23 cellular contexts compared by ENCODE assay signal in the genomic region with DNA sequence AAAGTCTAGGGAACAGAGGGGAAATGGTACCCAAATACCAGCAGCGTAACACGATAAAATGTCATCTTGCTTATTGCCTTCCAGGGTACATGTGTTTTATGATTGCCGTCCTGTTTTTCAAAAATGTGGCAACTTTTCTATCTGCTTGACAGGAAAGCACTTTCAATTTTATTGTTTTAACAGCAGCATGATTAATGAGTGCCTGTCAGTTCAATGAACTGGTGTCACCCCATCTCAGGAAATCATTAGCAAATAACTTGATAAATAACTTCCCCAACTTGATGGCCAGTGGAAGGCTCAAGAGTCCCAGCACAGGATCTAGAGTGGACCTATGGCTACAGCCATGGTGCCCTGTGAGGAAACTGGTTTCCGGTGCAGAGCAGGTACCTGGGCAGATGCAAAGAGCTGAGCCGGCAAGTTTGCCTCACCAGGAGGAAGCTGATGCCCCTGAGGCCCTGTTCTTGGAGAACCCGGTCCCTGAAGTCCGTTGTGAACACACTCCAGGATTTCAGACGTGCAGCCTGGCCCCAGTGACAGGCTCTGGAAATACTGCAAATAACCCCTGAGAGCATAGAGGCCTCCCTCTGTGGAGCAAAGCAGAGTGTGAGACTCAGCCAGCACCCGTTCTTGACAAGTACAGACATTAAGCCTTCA.
"Had no signal": no experiment of that assay in that cellular context is flagged by ENCODE, and none has a peak within 500 bp of the region (broad histone marks: within the 10 kb centered on the region; RNA-seq: fewer than 3 reads in every experiment).

No MANE protein-coding gene starts in this region.

- H3K27me3 Mint-ChIP-seq: activated CD4-positive, alpha-beta T cell treated with anti-CD3 and anti-CD28 coated beads, Interleukin-2, amount 10 ng/mL, durations not matched to agents 24 days and 14 days; activated naive CD4-positive, alpha-beta T cell treated with anti-CD3 and anti-CD28 coated beads, Interleukin-2, amount 10 ng/mL, durations not matched to agents 7 days and 5 days; activated naive CD8-positive, alpha-beta T cell treated with anti-CD3 and anti-CD28 coated beads, Interleukin-2, amount 50 U/mL, for 24 hours; brain had no signal

- H3K27ac Mint-ChIP-seq: activated B cell treated with CpG ODN at 0.5 μM for 24 hours; activated CD4-positive, alpha-beta T cell treated with anti-CD3 and anti-CD28 coated beads, Interleukin-2, amount 10 ng/mL, durations not matched to agents 24 days and 14 days; activated naive CD4-positive, alpha-beta T cell treated with anti-CD3 and anti-CD28 coated beads, Interleukin-2, amount 10 ng/mL, durations not matched to agents 7 days and 5 days; activated naive CD8-positive, alpha-beta T cell treated with anti-CD3 and anti-CD28 coated beads, Interleukin-2, amount 50 U/mL, for 24 hours; brain; endodermal cell; natural killer cell had no signal

- H3K4me1 Mint-ChIP-seq: activated B cell treated with CpG ODN at 0.5 μM for 24 hours, brain, endodermal cell, natural killer cell had no signal

- H3K27me3 ChIP-seq: thyroid gland had no signal

- ATAC-seq: activated naive CD8-positive, alpha-beta T cell treated with anti-CD3 and anti-CD28 coated beads, Interleukin-2, amount 50 U/mL, for 24 hours; natural killer cell had no signal

- DNase-seq: activated B cell treated with CpG ODN at 0.5 μM for 24 hours; activated CD4-positive, alpha-beta T cell treated with anti-CD3 and anti-CD28 coated beads, Interleukin-2, amount 10 ng/mL, durations not matched to agents 24 days and 14 days; activated CD8-positive, alpha-beta memory T cell treated with anti-CD3 and anti-CD28 coated beads for 24 hours; activated CD8-positive, alpha-beta memory T cell treated with anti-CD3 and anti-CD28 coated beads, Interleukin-2, amount 50 U/mL, for 48 hours; activated effector memory CD4-positive, alpha-beta T cell treated with Interleukin-2 at 50 U/mL for 16 hours; activated naive CD4-positive, alpha-beta T cell treated with anti-CD3 and anti-CD28 coated beads, Interleukin-2, amount 10 ng/mL, durations not matched to agents 7 days and 5 days; activated naive CD8-positive, alpha-beta T cell treated with anti-CD3 and anti-CD28 coated beads, Interleukin-2, amount 50 U/mL, for 24 hours; activated T-cell treated with anti-CD3 and anti-CD28 coated beads, Interleukin-2, amount 50 U/mL, for 48 hours; anterior cingulate cortex; caudate nucleus; endodermal cell; foreskin fibroblast; kidney; left ventricle myocardium inferior; mammary epithelial cell; natural killer cell; stimulated activated CD4-positive, alpha-beta T cell treated with anti-CD3 and anti-CD28 coated beads, Interleukin-12 subunit alpha, Interleukin-12 subunit beta, amount 100 ng/mL, for 4 hours; stimulated activated CD4-positive, alpha-beta T cell treated with anti-CD3 and anti-CD28 coated beads, Interleukin-1b, Interleukin-23, amount 100 ng/mL, for 48 hours; stimulated activated CD8-positive, alpha-beta memory T cell treated with anti-CD3 and anti-CD28 coated beads, Interleukin-4, amount 100 ng/mL, for 48 hours; stimulated activated naive CD4-positive, alpha-beta T cell; thyroid gland had no signal

- H3K4me1 ChIP-seq: left ventricle myocardium inferior, thyroid gland had no signal

- H3K36me3 ChIP-seq: left ventricle myocardium inferior, thyroid gland had no signal

- H3K36me3 Mint-ChIP-seq: activated naive CD4-positive, alpha-beta T cell treated with anti-CD3 and anti-CD28 coated beads, Interleukin-2, amount 10 ng/mL, durations not matched to agents 7 days and 5 days; brain; natural killer cell had no signal

- H3K4me3 Mint-ChIP-seq: activated B cell treated with CpG ODN at 0.5 μM for 24 hours; activated CD4-positive, alpha-beta T cell treated with anti-CD3 and anti-CD28 coated beads, Interleukin-2, amount 10 ng/mL, durations not matched to agents 24 days and 14 days; activated naive CD4-positive, alpha-beta T cell treated with anti-CD3 and anti-CD28 coated beads, Interleukin-2, amount 10 ng/mL, durations not matched to agents 7 days and 5 days; activated naive CD8-positive, alpha-beta T cell treated with anti-CD3 and anti-CD28 coated beads, Interleukin-2, amount 50 U/mL, for 24 hours; brain; endodermal cell; natural killer cell had no signal

- H3K4me3 ChIP-seq: left ventricle myocardium inferior, thyroid gland had no signal

- H3K9me3 Mint-ChIP-seq: activated B cell treated with CpG ODN at 0.5 μM for 24 hours; activated CD4-positive, alpha-beta T cell treated with anti-CD3 and anti-CD28 coated beads, Interleukin-2, amount 10 ng/mL, durations not matched to agents 24 days and 14 days; activated naive CD4-positive, alpha-beta T cell treated with anti-CD3 and anti-CD28 coated beads, Interleukin-2, amount 10 ng/mL, durations not matched to agents 7 days and 5 days; activated naive CD8-positive, alpha-beta T cell treated with anti-CD3 and anti-CD28 coated beads, Interleukin-2, amount 50 U/mL, for 24 hours; endodermal cell; natural killer cell had no signal

- H3K9me3 ChIP-seq: left ventricle myocardium inferior, thyroid gland had no signal

- H3K27ac ChIP-seq: epithelial cell of prostate, left ventricle myocardium inferior, thyroid gland had no signal
